In the genomic region with DNA sequence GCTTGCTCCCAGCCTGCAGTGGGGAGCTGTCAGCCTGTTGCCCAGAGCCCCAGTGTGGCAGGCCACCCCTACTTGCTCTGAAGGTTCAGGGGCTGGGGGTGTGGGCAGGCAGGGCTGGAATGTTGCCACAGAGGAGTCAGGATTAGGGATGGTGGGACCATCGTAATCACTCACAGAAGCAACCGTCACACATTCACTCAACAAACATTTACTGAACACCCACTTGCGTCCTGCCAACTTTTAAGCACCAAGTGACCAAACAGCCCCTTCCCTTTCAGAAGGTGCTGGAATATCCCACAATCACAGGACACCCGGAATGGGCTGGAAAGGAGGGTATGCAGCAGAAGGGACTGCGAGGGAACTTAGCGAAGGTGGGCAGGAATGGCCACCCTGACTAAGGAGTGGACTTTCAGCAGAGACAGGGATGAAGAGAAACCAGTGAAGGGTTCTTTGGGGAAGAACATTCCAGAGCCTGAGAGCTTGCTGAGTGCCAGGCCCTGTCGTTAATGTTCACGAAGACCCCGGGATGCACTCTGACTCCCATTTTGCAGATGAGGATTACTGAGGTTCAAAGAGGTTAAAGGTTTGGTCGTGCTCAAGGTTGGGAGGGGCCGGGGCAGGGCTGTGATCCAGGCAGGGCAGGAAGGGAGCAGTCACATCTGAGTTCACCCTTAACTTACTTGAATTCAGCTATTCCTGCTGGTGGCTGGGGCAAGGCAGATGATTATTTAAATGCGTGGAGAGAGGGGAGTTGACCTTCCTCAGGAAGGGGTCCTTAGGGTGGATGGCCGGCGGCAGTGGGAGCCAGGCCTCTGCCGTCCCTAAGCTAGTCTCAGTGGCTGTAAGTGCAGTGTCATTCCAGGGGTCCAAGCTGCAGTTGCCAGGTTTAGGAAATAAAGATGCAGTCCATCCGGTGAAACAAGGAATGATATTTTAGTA, we compare ENCODE assay signal across 9 cellular contexts. TPM values are rescaled to one million over a fixed set of nuclear protein-coding genes. Genes with fewer than 3 reads are reported as not detected.
DNase-seq lines count a peak whose midpoint lies in the region; ATAC-seq, FAIRE-seq and TF ChIP-seq lines count a peak whose summit lies in the region.
"Had no signal": no experiment of that assay in that cellular context is flagged by ENCODE, and none has a peak within 500 bp of the region (broad histone marks: within the 10 kb centered on the region; RNA-seq: fewer than 3 reads in every experiment).

No MANE protein-coding gene starts in this region.

- intact Hi-C loops in kidney (cut with DNase I) = no loop called here

- FAIRE-seq in G401.6 (lab: Jason Lieb, UNC) = peak; percentile 3
- no peak for FAIRE-seq in kidney (lab: Jason Lieb, UNC)

- H3K4me1 ChIP-seq in kidney (ENCODE audit: control insufficient read depth in 1 of 2, insufficient read depth in 1 of 2, low read depth in 1 of 2, low read length in 2 of 2) = peaks cover 11 to 28% of the 10 kb centered on the region in 2 donors

- TF ChIP-seq CTCF in VCaP (conservative IDR thresholded peaks at IDR 0.05) = no peak
- TF ChIP-seq CTCF in kidney (IDR thresholded peaks at IDR 0.05; ENCODE audit: borderline replicate concordance, extremely low read depth, insufficient read depth) = no peak

- H3K9me3 ChIP-seq in kidney (ENCODE audit: control insufficient read depth in 1 of 2, low read length in 2 of 2) (no peaks in the 10 kb centered on the region), MG63 (no peaks in the 10 kb centered on the region)

- H3K9ac ChIP-seq in kidney (ENCODE audit: low read length in 2 of 2) = no peak overlapping the region

- H3K36me3 ChIP-seq in kidney (ENCODE audit: control insufficient read depth in 1 of 2, insufficient read depth in 2 of 2, low read length in 2 of 2) (no peaks in the 10 kb centered on the region), MG63 (peaks cover 3% of the 10 kb centered on the region)

- ATAC-seq in GM19023 (IDR thresholded peaks at IDR 0.05; ENCODE audit: unreplicated experiment) = no peak
- no peak for ATAC-seq in HG02759 (IDR thresholded peaks at IDR 0.05; ENCODE audit: unreplicated experiment)

- H3K27ac ChIP-seq in VCaP = peak overlapping the region; percentile 96; the same call in 1 of the 2 replicates
- H3K27ac ChIP-seq in kidney (ENCODE audit: low read depth in 2 of 2, low read length in 2 of 2) = peak overlapping the region; percentile 33 to 94
- peak overlapping the region in 11 of 21 experiments; percentile 82 to 96 (median 89) for H3K27ac ChIP-seq in skin epidermis

- DNase-seq in kidney = no peak
- no peak for DNase-seq in MG63
- no peak for DNase-seq in ecto neural progenitor cell (ENCODE audit: low spot score)
- DNase-seq: NCI-H2107 had no signal

- H3K27me3 ChIP-seq in MG63 = no peaks in the 10 kb centered on the region

- H3K4me3 ChIP-seq in kidney (ENCODE audit: low read length in 2 of 2) = no peak overlapping the region
- no peak overlapping the region for H3K4me3 ChIP-seq in skin epidermis
- H3K4me3 ChIP-seq in MG63 = no peak overlapping the region

RNA-seq across cellular contexts. Expression of a gene that starts 2.3 kb away (rescaled TPM):
- total RNA-seq in kidney = 10.0 TPM
- 3.9 TPM for polyA plus RNA-seq in kidney (ENCODE audit: insufficient read depth, low read depth, low replicate concordance)
- 2.5 and 3.9 TPM in 2 replicates for total RNA-seq in MG63 (2014; rRNA removed; shearing (Covaris generic); ENCODE audit: low replicate concordance)

RNA-seq across cellular contexts. Expression of a gene that starts 3.0 kb away (rescaled TPM):
- total RNA-seq in kidney = 125 TPM
- 70.6 TPM for polyA plus RNA-seq in kidney (ENCODE audit: insufficient read depth, low read depth, low replicate concordance)
- total RNA-seq in MG63 (2014; rRNA removed; shearing (Covaris generic); ENCODE audit: low replicate concordance) = 118 and 140 TPM in 2 replicates

RNA-seq across cellular contexts. Expression of a gene that starts 45.6 kb away (rescaled TPM):
- total RNA-seq in kidney = 65.7 TPM
- polyA plus RNA-seq in kidney (ENCODE audit: insufficient read depth, low read depth, low replicate concordance) = 124 TPM
- 166 and 169 TPM in 2 replicates for total RNA-seq in MG63 (2014; rRNA removed; shearing (Covaris generic); ENCODE audit: low replicate concordance)
